25 cellular contexts compared by ENCODE assay signal in genomic region chr9:8143677-8144076, GRCh38.
"Had no signal": no experiment of that assay in that cellular context is flagged by ENCODE, and none has a peak within 500 bp of the region (broad histone marks: within the 10 kb centered on the region; RNA-seq: fewer than 3 reads in every experiment).

No MANE protein-coding gene starts in this region.

- H3K36me3 Mint-ChIP-seq: memory B cell; natural killer cell; stimulated activated memory B cell treated with anti-CD40 and anti-IgM and Interleukin-4, amounts not matched to agents 10 μg/mL and 1 μg/mL and 100 μg/mL, for 72 hours had no signal

- H3K4me3 Mint-ChIP-seq: memory B cell; natural killer cell; stimulated activated memory B cell treated with anti-CD40 and anti-IgM and Interleukin-4, amounts not matched to agents 10 μg/mL and 1 μg/mL and 100 μg/mL, for 72 hours had no signal

- H3K27ac Mint-ChIP-seq: memory B cell; natural killer cell; stimulated activated memory B cell treated with anti-CD40 and anti-IgM and Interleukin-4, amounts not matched to agents 10 μg/mL and 1 μg/mL and 100 μg/mL, for 72 hours had no signal

- H3K9me3 ChIP-seq: esophagus muscularis mucosa, heart left ventricle, ovary, psoas muscle, spleen, thoracic aorta, tibial nerve, upper lobe of left lung had no signal

- H3K27me3 ChIP-seq: esophagus muscularis mucosa, foreskin keratinocyte, gastroesophageal sphincter, heart left ventricle, hepatocyte, ovary, spleen, tibial nerve, upper lobe of left lung had no signal

- H3K27me3 Mint-ChIP-seq: stimulated activated memory B cell treated with anti-CD40 and anti-IgM and Interleukin-4, amounts not matched to agents 10 μg/mL and 1 μg/mL and 100 μg/mL, for 72 hours had no signal

- H3K4me1 Mint-ChIP-seq: memory B cell; stimulated activated memory B cell treated with anti-CD40 and anti-IgM and Interleukin-4, amounts not matched to agents 10 μg/mL and 1 μg/mL and 100 μg/mL, for 72 hours had no signal

- H3K9me3 Mint-ChIP-seq: memory B cell; natural killer cell; stimulated activated memory B cell treated with anti-CD40 and anti-IgM and Interleukin-4, amounts not matched to agents 10 μg/mL and 1 μg/mL and 100 μg/mL, for 72 hours had no signal

- H3K36me3 ChIP-seq: esophagus muscularis mucosa, gastroesophageal sphincter, heart left ventricle, ovary, spleen, thoracic aorta, tibial nerve, upper lobe of left lung had no signal

- H3K27ac ChIP-seq: esophagus muscularis mucosa, foreskin keratinocyte, gastroesophageal sphincter, heart left ventricle, hepatocyte, ovary, psoas muscle, skin epidermis, spleen, thoracic aorta, tibial nerve, upper lobe of left lung had no signal

- ATAC-seq: foreskin keratinocyte; gastroesophageal sphincter; heart left ventricle; left lobe of liver; natural killer cell; psoas muscle; right cardiac atrium; stimulated activated memory B cell treated with anti-CD40 and anti-IgM and Interleukin-4, amounts not matched to agents 10 μg/mL and 1 μg/mL and 100 μg/mL, for 72 hours; stimulated activated naive CD8-positive, alpha-beta T cell treated with anti-CD3 and anti-CD28 coated beads, Interleukin-15, Interleukin-2, amounts not matched to agents 100 U/mL and 50 U/mL, for 24 hours had no signal

- H3K4me1 ChIP-seq: esophagus muscularis mucosa, foreskin keratinocyte, gastroesophageal sphincter, heart left ventricle, psoas muscle, spleen, tibial nerve, upper lobe of left lung had no signal

- DNase-seq: dermis blood vessel endothelial cell; effector memory CD4-positive, alpha-beta T cell; foreskin keratinocyte; heart left ventricle; kidney; natural killer cell; occipital lobe; ovary; posterior cingulate gyrus; psoas muscle; right cardiac atrium; spleen; stimulated activated CD4-positive, alpha-beta T cell treated with anti-CD3 and anti-CD28 coated beads, Interleukin-4, amount 100 ng/mL, for 4 hours; stimulated activated naive CD8-positive, alpha-beta T cell treated with anti-CD3 and anti-CD28 coated beads, Interleukin-15, Interleukin-2, amounts not matched to agents 100 U/mL and 50 U/mL, for 24 hours; upper lobe of left lung had no signal

- H3K4me3 ChIP-seq: esophagus muscularis mucosa, gastroesophageal sphincter, heart left ventricle, hepatocyte, lung, ovary, psoas muscle, skin epidermis, spleen, thoracic aorta, tibial nerve, upper lobe of left lung had no signal
